9 cellular contexts compared by ENCODE assay signal in genomic region chr1:93758842-93759515, GRCh38.
DNase-seq lines count a peak whose midpoint lies in the region; ATAC-seq and TF ChIP-seq lines count a peak whose summit lies in the region.
"Had no signal": no experiment of that assay in that cellular context is flagged by ENCODE, and none has a peak within 500 bp of the region (broad histone marks: within the 10 kb centered on the region; RNA-seq: fewer than 3 reads in every experiment).

No MANE protein-coding gene starts in this region.

- intact Hi-C loops in Panc1 (cut with micrococcal nuclease; ENCODE audit: unreplicated experiment) = no loop called here

- no TSS peak for BruUV-seq in Panc1 (replicated peaks; lab: Mats Ljungman, UMichigan)

- no peak overlapping the region for H3K4me3 Mint-ChIP-seq in neural crest cell
- H3K4me3 Mint-ChIP-seq: IgD-negative memory B cell had no signal

- no peaks in the 10 kb centered on the region for H3K36me3 ChIP-seq in Panc1 (ENCODE audit: control insufficient read depth, insufficient read depth, low read length)

- H3K27me3 ChIP-seq in Panc1 (ENCODE audit: control insufficient read depth, insufficient read depth, low read length) = no peaks in the 10 kb centered on the region

- POLR2A ChIA-PET in Panc1 (lab: Charles Lee) = interaction anchor here (0.6 kb wide), 1 partner anchor 63 kb away, joined by 3 read pairs; no protein-coding TSS in a partner anchor

- CTCF ChIA-PET in Panc1 (lab: Charles Lee) = no interaction called here

- no peaks in the 10 kb centered on the region for H3K27me3 Mint-ChIP-seq in neural crest cell (ENCODE audit: low read depth)
- H3K27me3 Mint-ChIP-seq: IgD-negative memory B cell had no signal

- in situ Hi-C loops in Panc1 (cut with HindIII; ENCODE audit: low pct_unique_long_range_greater_than_20kb, low sequenced_read_pairs) (no loop called here), GM13977 (cut with MboI; ENCODE audit: low pct_unique_long_range_greater_than_20kb, low sequenced_read_pairs, unreplicated experiment) (no loop called here)

- H3K4me1 Mint-ChIP-seq in neural crest cell = peaks cover 50% of the 10 kb centered on the region
- H3K4me1 Mint-ChIP-seq: IgD-negative memory B cell had no signal

- peak; percentile 54 for ATAC-seq in HG02973 (IDR thresholded peaks at IDR 0.05; ENCODE audit: unreplicated experiment)
- ATAC-seq in Panc1 = no peak

- peaks cover 3% of the 10 kb centered on the region for H3K36me3 Mint-ChIP-seq in neural crest cell (ENCODE audit: low read depth)
- H3K36me3 Mint-ChIP-seq: IgD-negative memory B cell had no signal

- no peak for DNase-seq in Panc1 (ENCODE audit: low read depth, low spot score)
- DNase-seq in dermis blood vessel endothelial cell = peak; percentile 37
- no peak for DNase-seq in neural crest cell (ENCODE audit: low read depth, low spot score)
- no peak for DNase-seq in mucosa of gallbladder (ENCODE audit: low spot score)
- no peak for DNase-seq in GM10266 (ENCODE audit: extremely low spot score)
- no peak for DNase-seq in GM13977 (ENCODE audit: low spot score)
- DNase-seq in NCI-H1092 (lab: John Stamatoyannopoulos, UW) = no peak

- H3K9me3 ChIP-seq in Panc1 (ENCODE audit: control insufficient read depth, insufficient read depth, low read depth, low read length) = no peaks in the 10 kb centered on the region

- H3K27ac ChIP-seq in Panc1 (ENCODE audit: low read length) = peak overlapping the region; percentile 70

- TF ChIP-seq CTCF in Panc1 (IDR thresholded peaks at IDR 0.05) (no peak), neural crest cell (conservative IDR thresholded peaks at IDR 0.05) (no peak), GM10266 (IDR thresholded peaks at IDR 0.05; ENCODE audit: control insufficient read depth, insufficient read depth, low read depth, missing control alignments) (no peak), GM13977 (IDR thresholded peaks at IDR 0.05; ENCODE audit: extremely low read depth, insufficient read depth, missing control alignments) (no peak)

- H3K27ac Mint-ChIP-seq in neural crest cell (ENCODE audit: unreplicated experiment) = peak overlapping the region; percentile 68

- no peak overlapping the region for H3K4me3 ChIP-seq in Panc1 (ENCODE audit: low read depth in 2 of 2, low read length in 2 of 2)

- H3K4me1 ChIP-seq in Panc1 (ENCODE audit: control insufficient read depth, insufficient read depth, low read length) = peaks cover 34% of the 10 kb centered on the region

- H3K9me3 Mint-ChIP-seq in neural crest cell = peaks cover 13% of the 10 kb centered on the region
- H3K9me3 Mint-ChIP-seq: IgD-negative memory B cell had no signal
